Comparison of ENCODE assay signal across 9 cellular contexts in the genomic region with DNA sequence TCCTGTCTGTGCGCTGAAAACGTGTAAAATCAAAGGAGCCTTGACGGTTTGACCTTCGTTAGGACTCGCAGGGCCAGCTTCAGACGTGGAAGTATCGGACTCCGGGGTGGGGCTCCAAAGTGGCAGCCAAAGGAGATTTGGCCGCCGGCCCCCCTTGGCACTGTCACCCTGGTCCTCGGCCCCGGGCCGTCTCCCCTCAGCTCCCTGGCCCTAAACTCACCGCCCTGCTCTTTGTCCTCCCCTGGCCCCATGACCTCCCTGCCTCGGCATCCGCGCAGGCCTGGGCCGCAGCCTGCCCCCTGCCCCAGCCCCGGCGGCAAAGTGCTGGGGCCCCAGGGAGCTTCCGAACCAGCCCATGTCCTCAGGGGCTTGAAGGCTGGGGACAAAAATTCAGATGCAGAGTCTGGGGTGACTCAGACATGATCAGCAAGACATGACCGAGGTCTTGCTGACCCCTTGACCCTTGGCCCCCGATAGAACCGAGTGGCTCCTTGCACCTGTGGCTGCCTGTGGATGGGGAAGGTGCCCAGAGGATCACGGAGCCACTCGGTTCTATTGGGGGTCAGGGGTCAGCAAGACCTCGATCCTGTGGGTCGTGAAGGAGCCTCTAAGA.
DNase-seq lines count a peak whose midpoint lies in the region; ATAC-seq and TF ChIP-seq lines count a peak whose summit lies in the region.
"Had no signal": no experiment of that assay in that cellular context is flagged by ENCODE, and none has a peak within 500 bp of the region (broad histone marks: within the 10 kb centered on the region; RNA-seq: fewer than 3 reads in every experiment).

No MANE protein-coding gene starts in this region.

- peak overlapping the region; percentile 65 for H3K4me3 ChIP-seq in AG04449 (ENCODE audit: low read depth, low read length)
- peak overlapping the region; percentile 53 for H3K4me3 ChIP-seq in effector memory CD4-positive, alpha-beta T cell (ENCODE audit: insufficient read depth, low read depth, low read length, poor library complexity, severe bottlenecking)
- peak overlapping the region; percentile 38 to 48 for H3K4me3 ChIP-seq in muscle layer of duodenum (ENCODE audit: low read depth in 1 of 2, low read length in 2 of 2)

- CTCF ChIA-PET in AG04449 (lab: Yijun Ruan, JAX), result interaction anchor here (0.6 to 1.1 kb wide), 2 partner anchors 22 to 279 kb away, joined by 3 read pairs; no protein-coding TSS in a partner anchor

- POLR2A ChIA-PET in AG04449 (lab: Yijun Ruan, JAX), result interaction anchor here (0.6 kb wide), 1 partner anchor 18 kb away, joined by 3 read pairs; no protein-coding TSS in a partner anchor

- peak overlapping the region; percentile 79 for H3K27ac ChIP-seq in KOPT-K1 (ENCODE audit: low read depth, low read length, poor library complexity, severe bottlenecking)
- no peak overlapping the region for H3K27ac ChIP-seq in effector memory CD4-positive, alpha-beta T cell (ENCODE audit: insufficient read depth, low read length, poor library complexity, severe bottlenecking)
- no peak overlapping the region for H3K27ac ChIP-seq in muscle layer of duodenum (ENCODE audit: low read length)

- TF ChIP-seq CTCF in AG04449 (IDR thresholded peaks at IDR 0.05; ENCODE audit: insufficient read depth, low read length, missing control alignments), result no peak

- H3K9me3 ChIP-seq in KOPT-K1 (ENCODE audit: insufficient read depth, low read length, poor library complexity, severe bottlenecking), result no peaks in the 10 kb centered on the region
- H3K9me3 ChIP-seq in effector memory CD4-positive, alpha-beta T cell (ENCODE audit: control insufficient read depth, low read length), result no peaks in the 10 kb centered on the region
- no peaks in the 10 kb centered on the region for H3K9me3 ChIP-seq in muscle layer of duodenum (ENCODE audit: control insufficient read depth in 1 of 2, low read length in 2 of 2)

- peaks cover 10% of the 10 kb centered on the region for H3K4me1 ChIP-seq in effector memory CD4-positive, alpha-beta T cell (ENCODE audit: control insufficient read depth, insufficient read depth, low read length, poor library complexity, severe bottlenecking)
- H3K4me1 ChIP-seq in muscle layer of duodenum (ENCODE audit: control insufficient read depth in 1 of 2, insufficient read depth in 2 of 2, low read length in 2 of 2), result peaks cover 0 to 20% of the 10 kb centered on the region in 2 donors

- H3K27me3 ChIP-seq in effector memory CD4-positive, alpha-beta T cell (replicated peaks; ENCODE audit: control insufficient read depth, insufficient read depth, low read length, poor library complexity, severe bottlenecking), result no peaks in the 10 kb centered on the region
- no peaks in the 10 kb centered on the region for H3K27me3 ChIP-seq in muscle layer of duodenum (ENCODE audit: low read depth, low read length)

- DNase-seq in AG04449 (ENCODE audit: low read depth, low spot score) (no peak), amygdala (lab: John Stamatoyannopoulos, UW) (no peak), NCI-H774 (lab: John Stamatoyannopoulos, UW) (no peak), activated gamma-delta T cell treated with Interleukin-2 at 50 U/mL for 16 hours (no peak)
- no peak for DNase-seq in effector memory CD4-positive, alpha-beta T cell
- DNase-seq: occipital lobe had no signal

- H3K36me3 ChIP-seq in KOPT-K1 (ENCODE audit: insufficient read depth, low read length) (peaks cover 5% of the 10 kb centered on the region; the same call in 1 of the 2 replicates), muscle layer of duodenum (ENCODE audit: control insufficient read depth in 1 of 2, insufficient read depth in 2 of 2, low read length in 2 of 2) (no peaks in the 10 kb centered on the region)
- H3K36me3 ChIP-seq in effector memory CD4-positive, alpha-beta T cell (ENCODE audit: control insufficient read depth, insufficient read depth, low read length), result no peaks in the 10 kb centered on the region

- ATAC-seq in GM18520 (IDR thresholded peaks at IDR 0.05; ENCODE audit: unreplicated experiment), result no peak
